29 cellular contexts compared by ENCODE assay signal in the genomic region with DNA sequence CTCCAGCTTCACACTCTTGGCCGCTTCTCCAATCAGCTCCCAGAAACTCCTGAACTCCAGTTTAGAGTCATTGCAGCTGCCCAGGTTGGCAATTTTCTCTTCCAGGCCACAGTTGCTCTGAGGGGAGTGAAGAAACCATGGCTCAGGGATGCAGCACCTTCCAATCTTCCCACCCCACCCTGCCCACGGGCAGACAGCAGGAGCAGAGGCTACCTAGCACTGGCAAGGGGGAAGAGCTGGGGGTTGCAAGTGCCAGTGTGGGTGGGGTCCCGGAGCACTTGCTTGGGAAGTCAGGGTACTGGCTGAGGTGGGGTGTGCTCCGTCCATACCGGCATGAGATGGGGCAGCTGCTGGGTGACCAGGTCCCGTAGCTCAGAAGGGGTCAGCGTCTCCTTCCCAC. TPM values are rescaled to one million over a fixed set of nuclear protein-coding genes. Genes with fewer than 3 reads are reported as not detected.
A peak's percentile ranks its signal among the peaks of the same experiment; 100 is the strongest.
DNase-seq lines count a peak whose midpoint lies in the region; ATAC-seq and TF ChIP-seq lines count a peak whose summit lies in the region.
"Had no signal": no experiment of that assay in that cellular context is flagged by ENCODE, and none has a peak within 500 bp of the region (broad histone marks: within the 10 kb centered on the region; RNA-seq: fewer than 3 reads in every experiment).

No MANE protein-coding gene starts in this region.

- RAD21 ChIA-PET in HCT116 (lab: Charles Lee; ENCODE audit: low non-redundant PET in 1 of 2, low total read pairs in 2 of 2, uncharacterized antibody in 2 of 2, unreplicated experiment in 2 of 2), result no interaction called here

- no peaks in the 10 kb centered on the region for H3K9me2 ChIP-seq in HCT116 (ENCODE audit: insufficient read depth)

- H3K4me1 Mint-ChIP-seq in nephron progenitor cell, result peaks cover 41% of the 10 kb centered on the region
- H3K4me1 Mint-ChIP-seq: activated B cell treated with CpG ODN at 0.5 μM for 24 hours; stimulated activated effector memory CD8-positive, alpha-beta T cell treated with anti-CD3 and anti-CD28 coated beads, Interleukin-12 subunit alpha, Interleukin-12 subunit beta, amount 100 ng/mL, for 72 hours had no signal

- no peaks in the 10 kb centered on the region for H3K27me3 ChIP-seq in HCT116 (ENCODE audit: insufficient read depth, low read length)
- no peaks in the 10 kb centered on the region for H3K27me3 ChIP-seq in colonic mucosa
- no peaks in the 10 kb centered on the region for H3K27me3 ChIP-seq in mesenchymal stem cell (ENCODE audit: control insufficient read depth in 1 of 2, insufficient read depth in 1 of 2, low read length in 2 of 2)
- H3K27me3 ChIP-seq in thyroid gland, result no peaks in the 10 kb centered on the region
- H3K27me3 ChIP-seq: BE2C, heart left ventricle, neural progenitor cell had no signal

- H2BK120ac ChIP-seq in mesenchymal stem cell (ENCODE audit: low read depth, low read length), result no peak overlapping the region

- peaks cover 51% of the 10 kb centered on the region for H3K79me2 ChIP-seq in HCT116 (ENCODE audit: insufficient read depth, low read length)

- H3K4me3 ChIP-seq in HCT116 (replicated peaks in 1 of 2; ENCODE audit: low read depth in 1 of 2, low read length in 2 of 2) (peak overlapping the region; percentile 50 to 57; a peak in 2 of 4 replicates), colonic mucosa (peak overlapping the region; percentile 29), mesenchymal stem cell (ENCODE audit: insufficient read depth in 1 of 2, low read depth in 1 of 2, low read length in 2 of 2) (no peak overlapping the region), thyroid gland (replicated peaks in 1 of 3) (no peak overlapping the region)
- H3K4me3 ChIP-seq: HAP-1, heart left ventricle, neural progenitor cell, prostate gland, thoracic aorta had no signal

- H3K9ac ChIP-seq in HCT116 (ENCODE audit: low read length) (peak overlapping the region; percentile 5), colonic mucosa (ENCODE audit: low read depth in 2 of 2, low read length in 2 of 2) (peak overlapping the region in 1 of 2 donors; percentile 64), mesenchymal stem cell (ENCODE audit: low read length) (no peak overlapping the region)
- H3K9ac ChIP-seq: neural progenitor cell had no signal

- intact Hi-C loops in HCT116 (cut with micrococcal nuclease), result loop anchor here (5.0 kb wide), 1 partner anchor 83 kb away; no protein-coding TSS in a partner anchor
- intact Hi-C loops in colonic mucosa (cut with DNase I), result loop anchor here (5.0 kb wide), 1 partner anchor 103 kb away; no protein-coding TSS in a partner anchor
- intact Hi-C loops in thyroid gland (cut with DNase I), result loop anchor here (5.0 kb wide), 1 partner anchor 38 kb away; no protein-coding TSS in a partner anchor

- no peak overlapping the region for H2BK5ac ChIP-seq in mesenchymal stem cell (ENCODE audit: low read depth, low read length, poor library complexity, severe bottlenecking)

- no peak for TF ChIP-seq RAD21 in HCT116 (IDR thresholded peaks at IDR 0.05; ENCODE audit: low read depth)

- H3K4me2 ChIP-seq in HCT116 (ENCODE audit: low read length) (peak overlapping the region; percentile 73), mesenchymal stem cell (ENCODE audit: low read length, poor library complexity, severe bottlenecking) (no peak overlapping the region)
- H3K4me2 ChIP-seq: neural progenitor cell had no signal

- CTCF ChIA-PET in HCT116 (lab: Charles Lee), result interaction anchor here (1.2 to 7.7 kb wide), 3 partner anchors 12 to 43 kb away, joined by 4 to 76 read pairs (median 33); a partner anchor contains a TSS

- H3K4me3 Mint-ChIP-seq in nephron progenitor cell, result no peak overlapping the region
- H3K4me3 Mint-ChIP-seq: activated B cell treated with CpG ODN at 0.5 μM for 24 hours; activated naive CD8-positive, alpha-beta T cell treated with anti-CD3 and anti-CD28 coated beads for 36 hours; neural progenitor cell; stimulated activated effector memory CD8-positive, alpha-beta T cell treated with anti-CD3 and anti-CD28 coated beads, Interleukin-12 subunit alpha, Interleukin-12 subunit beta, amount 100 ng/mL, for 72 hours had no signal

- no peak overlapping the region for H3K27ac Mint-ChIP-seq in nephron progenitor cell
- H3K27ac Mint-ChIP-seq: activated B cell treated with CpG ODN at 0.5 μM for 24 hours; activated naive CD8-positive, alpha-beta T cell treated with anti-CD3 and anti-CD28 coated beads for 36 hours; stimulated activated effector memory CD8-positive, alpha-beta T cell treated with anti-CD3 and anti-CD28 coated beads, Interleukin-12 subunit alpha, Interleukin-12 subunit beta, amount 100 ng/mL, for 72 hours had no signal

- TF ChIP-seq CTCF in HCT116 (IDR thresholded peaks at IDR 0.05 in 2 of 3, conservative IDR thresholded peaks at IDR 0.05 in 1 of 3; ENCODE audit: borderline replicate concordance in 1 of 3, insufficient read depth in 1 of 3, low read depth in 2 of 3, low read length in 2 of 3), result no peak
- no peak for TF ChIP-seq CTCF in colonic mucosa (IDR thresholded peaks at IDR 0.05)
- TF ChIP-seq CTCF in thyroid gland (IDR thresholded peaks at IDR 0.05), result no peak
- TF ChIP-seq CTCF in nephron progenitor cell (IDR thresholded peaks at IDR 0.05), result no peak

- no TSS peak for BruUV-seq in HCT116 (replicated peaks; lab: Mats Ljungman, UMichigan)

- ATAC-seq in HCT116 (no peak), HG03280 (IDR thresholded peaks at IDR 0.05; ENCODE audit: unreplicated experiment) (no peak)
- ATAC-seq: heart left ventricle; left lobe of liver; stimulated activated effector memory CD8-positive, alpha-beta T cell treated with anti-CD3 and anti-CD28 coated beads, Interleukin-12 subunit alpha, Interleukin-12 subunit beta, amount 100 ng/mL, for 72 hours had no signal

- POLR2A ChIA-PET in HCT116 (lab: Charles Lee), result interaction anchor here (0.8 to 9.1 kb wide), 9 partner anchors 12 to 99 kb away, joined by 3 to 172 read pairs (median 5); a partner anchor contains a TSS

- no peak overlapping the region for H3K4ac ChIP-seq in mesenchymal stem cell (ENCODE audit: low read depth in 1 of 2, low read length in 2 of 2)

- H3K27ac ChIP-seq in HCT116 (ENCODE audit: low read depth, low read length) (peak overlapping the region; percentile 34), colonic mucosa (peak overlapping the region; percentile 67), mesenchymal stem cell (ENCODE audit: low read length, poor library complexity, severe bottlenecking) (no peak overlapping the region), thyroid gland (peak overlapping the region; percentile 75 to 89 (median 77))
- H3K27ac ChIP-seq: neural progenitor cell, prostate gland, thoracic aorta had no signal

- H3K27me3 Mint-ChIP-seq in nephron progenitor cell (ENCODE audit: low read depth, poor library complexity), result peaks cover 7% of the 10 kb centered on the region
- H3K27me3 Mint-ChIP-seq: activated B cell treated with CpG ODN at 0.5 μM for 24 hours; activated naive CD8-positive, alpha-beta T cell treated with anti-CD3 and anti-CD28 coated beads for 36 hours had no signal

- peak overlapping the region; percentile 25 for H4K91ac ChIP-seq in mesenchymal stem cell (ENCODE audit: low read length)

- no peaks in the 10 kb centered on the region for H4K20me1 ChIP-seq in HCT116 (ENCODE audit: insufficient read depth)

- H3K18ac ChIP-seq in mesenchymal stem cell (ENCODE audit: low read depth in 1 of 2, low read length in 2 of 2), result no peak overlapping the region

- H3K9me3 Mint-ChIP-seq in nephron progenitor cell, result peaks cover 4% of the 10 kb centered on the region
- H3K9me3 Mint-ChIP-seq: activated B cell treated with CpG ODN at 0.5 μM for 24 hours; activated naive CD8-positive, alpha-beta T cell treated with anti-CD3 and anti-CD28 coated beads for 36 hours; stimulated activated effector memory CD8-positive, alpha-beta T cell treated with anti-CD3 and anti-CD28 coated beads, Interleukin-12 subunit alpha, Interleukin-12 subunit beta, amount 100 ng/mL, for 72 hours had no signal

- no peak overlapping the region for H3K23ac ChIP-seq in mesenchymal stem cell (ENCODE audit: low read length in 2 of 2)

- H2AFZ ChIP-seq in HCT116 (ENCODE audit: low read depth, low read length, poor library complexity, severe bottlenecking) (no peak overlapping the region), mesenchymal stem cell (ENCODE audit: low read depth, low read length) (no peak overlapping the region)
- H2AFZ ChIP-seq: neural progenitor cell had no signal

- H3K14ac ChIP-seq in mesenchymal stem cell (ENCODE audit: low read length in 2 of 2), result no peak overlapping the region

- 100% methylated on average over 5 of the region's 7 CpGs for WGBS in mesenchymal stem cell
- WGBS in thyroid gland, 2 donors, result 84 to 100% methylated on average over 2 to 7 of the region's 7 CpGs

- H3K36me3 ChIP-seq in HCT116 (ENCODE audit: control insufficient read depth in 1 of 2, insufficient read depth in 2 of 2, low read length in 2 of 2) (no peaks in the 10 kb centered on the region), colonic mucosa (no peaks in the 10 kb centered on the region), mesenchymal stem cell (ENCODE audit: control insufficient read depth in 1 of 2, insufficient read depth in 2 of 2, low read depth in 1 of 2, low read length in 2 of 2) (peaks cover 16 to 24% of the 10 kb centered on the region in 2 experiments), thyroid gland (peaks cover 0 to 6% of the 10 kb centered on the region in 2 donors)
- H3K36me3 ChIP-seq: BE2C, neural progenitor cell, prostate gland, thoracic aorta had no signal

- H3K36me3 Mint-ChIP-seq in nephron progenitor cell (ENCODE audit: low read depth), result peaks cover 16% of the 10 kb centered on the region
- H3K36me3 Mint-ChIP-seq: activated naive CD8-positive, alpha-beta T cell treated with anti-CD3 and anti-CD28 coated beads for 36 hours; stimulated activated effector memory CD8-positive, alpha-beta T cell treated with anti-CD3 and anti-CD28 coated beads, Interleukin-12 subunit alpha, Interleukin-12 subunit beta, amount 100 ng/mL, for 72 hours had no signal

- H4K8ac ChIP-seq in mesenchymal stem cell (ENCODE audit: low read length), result no peak overlapping the region

- H2BK12ac ChIP-seq in mesenchymal stem cell (ENCODE audit: low read length in 2 of 2), result no peak overlapping the region

- TF ChIP-seq POLR2A in HCT116 (IDR thresholded peaks at IDR 0.05; ENCODE audit: borderline replicate concordance, extremely low read depth, insufficient read depth, insufficient read length), result no peak
- no peak for TF ChIP-seq POLR2A in thyroid gland (IDR thresholded peaks at IDR 0.05)

- no peaks in the 10 kb centered on the region for H3K79me1 ChIP-seq in mesenchymal stem cell (replicated peaks; ENCODE audit: low read length, poor library complexity, severe bottlenecking)

- no peaks in the 10 kb centered on the region for H3K9me3 ChIP-seq in HCT116 (ENCODE audit: control insufficient read depth in 1 of 2, insufficient read depth in 1 of 2, low read depth in 1 of 2, low read length in 2 of 2)
- H3K9me3 ChIP-seq in colonic mucosa, result no peaks in the 10 kb centered on the region
- peaks cover 5% of the 10 kb centered on the region for H3K9me3 ChIP-seq in mesenchymal stem cell (ENCODE audit: control insufficient read depth, low read length)
- H3K9me3 ChIP-seq in thyroid gland, result no peaks in the 10 kb centered on the region
- H3K9me3 ChIP-seq: BE2C, HAP-1, heart left ventricle, prostate gland, thoracic aorta had no signal

- DNase-seq in HCT116 (ENCODE audit: low read depth, low spot score) (no peak), colonic mucosa (no peak), mesenchymal stem cell (no peak), thyroid gland (no peak), nephron progenitor cell (no peak), dedifferentiated amniotic fluid mesenchymal stem cell (ENCODE audit: extremely low spot score) (no peak), NCI-H1092 (lab: John Stamatoyannopoulos, UW) (no peak)
- DNase-seq: activated B cell treated with CpG ODN at 0.5 μM for 24 hours; activated CD4-positive, alpha-beta T cell treated with anti-CD3 and anti-CD28 coated beads, Interleukin-2, amount 50 U/mL, for 4 hours; activated CD8-positive, alpha-beta memory T cell treated with anti-CD3 and anti-CD28 coated beads, Interleukin-2, amount 50 U/mL, for 4 hours; activated naive CD8-positive, alpha-beta T cell treated with anti-CD3 and anti-CD28 coated beads for 36 hours; BE2C; EL; heart left ventricle; Kasumi-1; midbrain; NCI-H1048; NCI-H2029; NCI-H2227 treated with DMSO at 0.1 percent for 48 hours; Right ventricle myocardium superior; stimulated activated CD4-positive, alpha-beta T cell treated with anti-CD3 and anti-CD28 coated beads, Interleukin-2, amount 100 ng/mL, for 24 hours had no signal

- H2BK15ac ChIP-seq in mesenchymal stem cell (ENCODE audit: low read depth, poor library complexity, severe bottlenecking), result no peak overlapping the region

- peak overlapping the region; percentile 69 for H2AK5ac ChIP-seq in mesenchymal stem cell (ENCODE audit: low read length, severe bottlenecking)

- peaks cover 55 to 77% of the 10 kb centered on the region in 2 experiments for H3K4me1 ChIP-seq in HCT116 (ENCODE audit: control insufficient read depth in 1 of 2, insufficient read depth in 2 of 2, low read length in 2 of 2)
- H3K4me1 ChIP-seq in colonic mucosa, result peaks cover 10% of the 10 kb centered on the region
- peaks cover 33% of the 10 kb centered on the region for H3K4me1 ChIP-seq in mesenchymal stem cell (ENCODE audit: control insufficient read depth, insufficient read depth, low read depth, low read length)
- H3K4me1 ChIP-seq in thyroid gland, result peaks cover 63 to 74% of the 10 kb centered on the region in 2 donors
- H3K4me1 ChIP-seq: HAP-1, prostate gland had no signal

RNA-seq across cellular contexts. Expression of a gene that starts 1.2 kb away (rescaled TPM):
- total RNA-seq in HCT116 (2021; ENCODE audit: unreplicated experiment) (252 TPM), colonic mucosa (100 to 1,000 TPM; 543 to 565 TPM), thyroid gland (100 to 1,000 TPM; 112 to 175 (median 132) TPM)
- 369 and 385 TPM in 2 replicates for polyA plus RNA-seq in HCT116 (2012)
- polyA plus RNA-seq in mesenchymal stem cell (2013, experiment 1 of 2), result 0.07 TPM
- not detected for polyA plus RNA-seq in mesenchymal stem cell (2013, experiment 2 of 2)
- total RNA-seq: A673; activated B cell treated with CpG ODN at 0.5 μM for 24 hours; activated naive CD8-positive, alpha-beta T cell treated with anti-CD3 and anti-CD28 coated beads for 36 hours had no signal

RNA-seq across cellular contexts. Expression of a gene that starts 2.0 kb away (rescaled TPM):
- total RNA-seq in HCT116 (2021; ENCODE audit: unreplicated experiment) (196 TPM), colonic mucosa (100 to 1,000 TPM; 232 to 288 TPM), thyroid gland (100 to 1,000 TPM in 1 of 4 donors, 10 to 100 TPM in 3; 62.7 to 104 (median 76.3) TPM)
- polyA plus RNA-seq in HCT116 (2012), result 357 and 371 TPM in 2 replicates
- polyA plus RNA-seq in mesenchymal stem cell (2013, experiment 1 of 2), result 123 TPM
- 128 TPM for polyA plus RNA-seq in mesenchymal stem cell (2013, experiment 2 of 2)
- total RNA-seq: activated B cell treated with CpG ODN at 0.5 μM for 24 hours; activated naive CD8-positive, alpha-beta T cell treated with anti-CD3 and anti-CD28 coated beads for 36 hours had no signal

RNA-seq across cellular contexts. Expression of a gene that starts 12.4 kb away (rescaled TPM):
- total RNA-seq in HCT116 (2021; ENCODE audit: unreplicated experiment) (143 TPM), colonic mucosa (10 to 100 TPM; 45.2 to 67.2 TPM), thyroid gland (100 to 1,000 TPM; 219 to 545 (median 343) TPM)
- polyA plus RNA-seq in HCT116 (2012), result 203 and 216 TPM in 2 replicates
- polyA plus RNA-seq in mesenchymal stem cell (2013, experiment 1 of 2), result 420 TPM
- polyA plus RNA-seq in mesenchymal stem cell (2013, experiment 2 of 2), result 417 TPM

RNA-seq across cellular contexts. Expression of a gene that starts 13.3 kb away (rescaled TPM):
- 0.30 TPM for total RNA-seq in HCT116 (2021; ENCODE audit: unreplicated experiment)
- 1.8 and 2.1 TPM in 2 replicates for polyA plus RNA-seq in HCT116 (2012)
- total RNA-seq in colonic mucosa, result 1 to 10 TPM in 1 of 2 donors, under 1 TPM in 1; 0.69 to 1.5 TPM
- 0.29 TPM for polyA plus RNA-seq in mesenchymal stem cell (2013, experiment 1 of 2)
- 0.25 TPM for polyA plus RNA-seq in mesenchymal stem cell (2013, experiment 2 of 2)
- 100 to 1,000 TPM; 139 to 498 (median 231) TPM for total RNA-seq in thyroid gland
- total RNA-seq: A673; activated naive CD8-positive, alpha-beta T cell treated with anti-CD3 and anti-CD28 coated beads for 36 hours; thoracic aorta had no signal

RNA-seq across cellular contexts. Expression of a gene that starts 19.0 kb away (rescaled TPM):
- total RNA-seq in HCT116 (2021; ENCODE audit: unreplicated experiment) (110 TPM), colonic mucosa (10 to 100 TPM; 51.3 to 88.6 TPM), thyroid gland (100 to 1,000 TPM in 3 of 4 donors, 10 to 100 TPM in 1; 99.1 to 124 (median 105) TPM)
- polyA plus RNA-seq in HCT116 (2012), result 86.3 and 88.6 TPM in 2 replicates
- 33.6 TPM for polyA plus RNA-seq in mesenchymal stem cell (2013, experiment 1 of 2)
- 34.1 TPM for polyA plus RNA-seq in mesenchymal stem cell (2013, experiment 2 of 2)

Comparison
In these comparisons a context has a peak if more than half of its experiments do, and no peak if none do; other contexts are left out.
1. H3K4me3 ChIP-seq: peak in HCT116 (2 of 2) and colonic mucosa (single experiment); none in mesenchymal stem cell (0 of 2) and thyroid gland (0 of 3).